In genomic region chr1:66305927-66306326, GRCh38 we compare ENCODE assay signal across 1 cellular context.
A peak's percentile ranks its signal among the peaks of the same experiment; 100 is the strongest.
TF ChIP-seq lines count a peak whose summit lies in the region.

No MANE protein-coding gene starts in this region.

TF ChIP-seq in GM12878, 131 proteins besides CTCF, POLR2A, EP300 and RAD21 (continued from another document):
- TF ChIP-seq REST (IDR thresholded peaks at IDR 0.05; ENCODE audit: low read depth, low read length) (no peak), SUZ12 (IDR thresholded peaks at IDR 0.05; ENCODE audit: unreplicated experiment) (no peak), STAT1 (conservative IDR thresholded peaks at IDR 0.05) (no peak), TCF7 (IDR thresholded peaks at IDR 0.05; ENCODE audit: borderline replicate concordance) (peak; percentile 77; the same call in 1 of the 2 replicates), HDAC6 (IDR thresholded peaks at IDR 0.05; ENCODE audit: unreplicated experiment) (no peak), ATF2 (IDR thresholded peaks at IDR 0.05; ENCODE audit: low read length) (peak; percentile 62; the same call in 1 of the 2 replicates), POU2F2 (IDR thresholded peaks at IDR 0.05; ENCODE audit: borderline replicate concordance, low read depth, low read length) (no peak), POLR2AphosphoS5 (IDR thresholded peaks at IDR 0.05; ENCODE audit: low read length) (no peak), BCL11A (IDR thresholded peaks at IDR 0.05; ENCODE audit: low read depth, low read length) (peak; percentile 33; the same call in 1 of the 2 replicates), ZBTB4 (CRISPR knock-in tag; IDR thresholded peaks at IDR 0.05) (no peak), MAX (IDR thresholded peaks at IDR 0.05; ENCODE audit: low read depth, low read length) (no peak), PRDM15 (CRISPR knock-in tag; IDR thresholded peaks at IDR 0.05) (no peak), CUX1 (IDR thresholded peaks at IDR 0.05; ENCODE audit: insufficient replicate concordance, low read depth, low read length) (peak; percentile 75), CREM (IDR thresholded peaks at IDR 0.05; ENCODE audit: low read depth) (no peak), IKZF2 (IDR thresholded peaks at IDR 0.05) (peak; percentile 20 to 62; a peak in 3 of 4 replicates), ZNF622 (IDR thresholded peaks at IDR 0.05) (no peak), FOS (IDR thresholded peaks at IDR 0.05; ENCODE audit: borderline replicate concordance, extremely low read depth, insufficient read length) (no peak), SUPT20H (IDR thresholded peaks at IDR 0.05; ENCODE audit: borderline replicate concordance, control insufficient read depth, low read depth, low read length) (no peak), CBFB (IDR thresholded peaks at IDR 0.05; ENCODE audit: low read depth) (no peak; the same call in 1 of the 2 replicates), MTA2 (IDR thresholded peaks at IDR 0.05; ENCODE audit: low read depth) (peak; percentile 26; the same call in 1 of the 2 replicates), MEF2A (IDR thresholded peaks at IDR 0.05; ENCODE audit: insufficient read depth, low read depth, low read length) (0 out of 2 replicates have a peak, but pooled peaks have one; percentile 47), ESRRA (IDR thresholded peaks at IDR 0.05; ENCODE audit: low read length) (no peak), ZBED1 (IDR thresholded peaks at IDR 0.05; ENCODE audit: borderline replicate concordance) (no peak), RUNX3 (IDR thresholded peaks at IDR 0.05; ENCODE audit: low read length) (peak; percentile 90), HDAC2 (IDR thresholded peaks at IDR 0.05) (no peak), MYC (IDR thresholded peaks at IDR 0.05; ENCODE audit: insufficient read depth, insufficient read length, insufficient replicate concordance, low read length, severe bottlenecking) (no peak), SP1 (IDR thresholded peaks at IDR 0.05; ENCODE audit: low read depth, low read length) (no peak), IRF4 (IDR thresholded peaks at IDR 0.05; ENCODE audit: low read depth, low read length) (0 out of 2 replicates have a peak, but pooled peaks have one; percentile 31), BACH1 (IDR thresholded peaks at IDR 0.05; ENCODE audit: borderline replicate concordance) (no peak), TAF1 (IDR thresholded peaks at IDR 0.05; ENCODE audit: borderline replicate concordance, low read depth, low read length) (no peak)
TF ChIP-seq in GM12878: peak in this region for 10.
